Comparison of ENCODE assay signal across 29 cellular contexts in genomic region chr12:25034676-25035075, GRCh38.
DNase-seq lines count a peak whose midpoint lies in the region; ATAC-seq and TF ChIP-seq lines count a peak whose summit lies in the region.
"Had no signal": no experiment of that assay in that cellular context is flagged by ENCODE, and none has a peak within 500 bp of the region (broad histone marks: within the 10 kb centered on the region; RNA-seq: fewer than 3 reads in every experiment).

No MANE protein-coding gene starts in this region.

- no peaks in the 10 kb centered on the region for H3F3A ChIP-seq in Loucy (ENCODE audit: low read depth)

- no peak overlapping the region for H3K27ac Mint-ChIP-seq in osteocyte (ENCODE audit: unreplicated experiment)
- H3K27ac Mint-ChIP-seq: activated CD8-positive, alpha-beta T cell treated with anti-CD3 and anti-CD28 coated beads, Interleukin-2, amount 10 ng/mL, durations not matched to agents 7 days and 5 days; activated naive CD4-positive, alpha-beta T cell treated with anti-CD3 and anti-CD28 coated beads, Interleukin-2, amount 10 ng/mL, durations not matched to agents 7 days and 5 days; B cell; CD4-positive, alpha-beta memory T cell; nephron; stimulated activated naive CD8-positive, alpha-beta T cell treated with anti-CD3 and anti-CD28 coated beads, Interleukin-15, Interleukin-2, amounts not matched to agents 100 ng/mL and 50 ng/mL, for 24 hours had no signal

- TF ChIP-seq CTCF in Loucy (conservative IDR thresholded peaks at IDR 0.05; ENCODE audit: low read length), result no peak
- TF ChIP-seq CTCF in osteocyte (IDR thresholded peaks at IDR 0.05), result no peak
- TF ChIP-seq CTCF in gastroesophageal sphincter (IDR thresholded peaks at IDR 0.05), result no peak

- no peaks in the 10 kb centered on the region for H3K9me3 Mint-ChIP-seq in osteocyte (ENCODE audit: unreplicated experiment)
- H3K9me3 Mint-ChIP-seq: activated naive CD4-positive, alpha-beta T cell treated with anti-CD3 and anti-CD28 coated beads, Interleukin-2, amount 10 ng/mL, durations not matched to agents 7 days and 5 days; CD4-positive, alpha-beta memory T cell; nephron; stimulated activated naive CD8-positive, alpha-beta T cell treated with anti-CD3 and anti-CD28 coated beads, Interleukin-15, Interleukin-2, amounts not matched to agents 100 ng/mL and 50 ng/mL, for 24 hours had no signal

- no peaks in the 10 kb centered on the region for H3K9me2 ChIP-seq in Loucy (replicated peaks; ENCODE audit: low read depth, low read length)

- no peaks in the 10 kb centered on the region for H4K20me1 ChIP-seq in Loucy (ENCODE audit: insufficient read depth, low read length, poor library complexity, severe bottlenecking)

- H3K36me3 ChIP-seq in Loucy (ENCODE audit: insufficient read depth, low read length), result no peaks in the 10 kb centered on the region
- H3K36me3 ChIP-seq in gastroesophageal sphincter, result no peaks in the 10 kb centered on the region
- H3K36me3 ChIP-seq: ovary, thoracic aorta, uterus had no signal

- no peak overlapping the region for H3K4me2 ChIP-seq in Loucy (ENCODE audit: low read depth, low read length, poor library complexity, severe bottlenecking)
- H3K4me2 ChIP-seq: PC-9, smooth muscle cell had no signal

- H3K27me3 ChIP-seq in Loucy (ENCODE audit: insufficient read depth, low read length, poor library complexity, severe bottlenecking) (no peaks in the 10 kb centered on the region), gastroesophageal sphincter (peaks cover 5% of the 10 kb centered on the region)
- H3K27me3 ChIP-seq: ovary, uterus had no signal

- H3K4me3 ChIP-seq in Loucy (ENCODE audit: low read length, poor library complexity, severe bottlenecking) (no peak overlapping the region), gastroesophageal sphincter (no peak overlapping the region)
- H3K4me3 ChIP-seq: coronary artery, GM12878, ovary, PC-9, smooth muscle cell, thoracic aorta, uterus had no signal

- H3K27me3 Mint-ChIP-seq in osteocyte (ENCODE audit: unreplicated experiment), result peaks cover 29% of the 10 kb centered on the region
- H3K27me3 Mint-ChIP-seq: B cell had no signal

- no peak overlapping the region for H3K4me3 Mint-ChIP-seq in osteocyte (ENCODE audit: unreplicated experiment)
- H3K4me3 Mint-ChIP-seq: activated CD8-positive, alpha-beta T cell treated with anti-CD3 and anti-CD28 coated beads, Interleukin-2, amount 10 ng/mL, durations not matched to agents 7 days and 5 days; activated naive CD4-positive, alpha-beta T cell treated with anti-CD3 and anti-CD28 coated beads, Interleukin-2, amount 10 ng/mL, durations not matched to agents 7 days and 5 days; B cell; CD4-positive, alpha-beta memory T cell; nephron; stimulated activated naive CD8-positive, alpha-beta T cell treated with anti-CD3 and anti-CD28 coated beads, Interleukin-15, Interleukin-2, amounts not matched to agents 100 ng/mL and 50 ng/mL, for 24 hours had no signal

- H3K36me3 Mint-ChIP-seq in osteocyte (ENCODE audit: unreplicated experiment), result peaks cover 1% of the 10 kb centered on the region
- H3K36me3 Mint-ChIP-seq: activated naive CD4-positive, alpha-beta T cell treated with anti-CD3 and anti-CD28 coated beads, Interleukin-2, amount 10 ng/mL, durations not matched to agents 7 days and 5 days; CD4-positive, alpha-beta memory T cell had no signal

- no peaks in the 10 kb centered on the region for H3K79me2 ChIP-seq in Loucy (ENCODE audit: insufficient read depth, low read length)

- no peaks in the 10 kb centered on the region for H3K4me1 ChIP-seq in Loucy (ENCODE audit: insufficient read depth, low read length, poor library complexity, severe bottlenecking)
- no peaks in the 10 kb centered on the region for H3K4me1 ChIP-seq in gastroesophageal sphincter
- H3K4me1 ChIP-seq: uterus had no signal

- no peak for TF ChIP-seq POLR2A in gastroesophageal sphincter (IDR thresholded peaks at IDR 0.05)

- no peak overlapping the region for H3K27ac ChIP-seq in gastroesophageal sphincter
- H3K27ac ChIP-seq: coronary artery, epithelial cell of prostate, ovary, PC-9, thoracic aorta, uterus had no signal

- peak; percentile 15 for DNase-seq in EH (ENCODE audit: low read depth)
- DNase-seq in kidney glomerular epithelial cell (lab: John Stamatoyannopoulos, UW), result peak; percentile 6
- no peak for DNase-seq in osteocyte (ENCODE audit: extremely low spot score, unreplicated experiment)
- no peak for DNase-seq in T-helper 9 cell
- DNase-seq: activated CD8-positive, alpha-beta T cell treated with anti-CD3 and anti-CD28 coated beads, Interleukin-2, amount 10 ng/mL, durations not matched to agents 7 days and 5 days; activated naive CD4-positive, alpha-beta T cell treated with anti-CD3 and anti-CD28 coated beads, Interleukin-2, amount 10 ng/mL, durations not matched to agents 7 days and 5 days; amniotic stem cell; CD4-positive, alpha-beta memory T cell; effector memory CD4-positive, alpha-beta T cell; hypothalamus; NCI-H1048; NCI-H524 treated with DMSO at 0.1 percent for 48 hours; ovary; PC-9; retina; uterus had no signal

- no peak for TF ChIP-seq EP300 in gastroesophageal sphincter (IDR thresholded peaks at IDR 0.05)

- H2AFZ ChIP-seq in Loucy (ENCODE audit: low read length), result peak overlapping the region; percentile 26; the same call in 1 of the 2 replicates
- H2AFZ ChIP-seq: PC-9 had no signal

- ATAC-seq in SK-N-SH treated with all-trans-retinoic acid at 6 μM for 48 hours (peak; percentile 59), HG03108 (IDR thresholded peaks at IDR 0.05; ENCODE audit: unreplicated experiment) (no peak), gastroesophageal sphincter (no peak)
- ATAC-seq: activated CD8-positive, alpha-beta T cell treated with anti-CD3 and anti-CD28 coated beads, Interleukin-2, amount 10 ng/mL, durations not matched to agents 7 days and 5 days; GM12878; Right ventricle myocardium inferior had no signal

- 46 to 63% methylated on average over 3 of the region's 4 CpGs for WGBS in gastroesophageal sphincter (ENCODE audit: low coverage in 1 of 2), 2 donors

- H3K9ac ChIP-seq in Loucy (ENCODE audit: low read depth, low read length, poor library complexity, severe bottlenecking), result no peak overlapping the region

- peaks cover 6% of the 10 kb centered on the region for H3K4me1 Mint-ChIP-seq in osteocyte (ENCODE audit: unreplicated experiment)
- H3K4me1 Mint-ChIP-seq: activated naive CD4-positive, alpha-beta T cell treated with anti-CD3 and anti-CD28 coated beads, Interleukin-2, amount 10 ng/mL, durations not matched to agents 7 days and 5 days; CD4-positive, alpha-beta memory T cell; nephron had no signal

- H3K9me3 ChIP-seq in Loucy (ENCODE audit: insufficient read depth, low read depth, low read length), result no peaks in the 10 kb centered on the region
- no peaks in the 10 kb centered on the region for H3K9me3 ChIP-seq in gastroesophageal sphincter
- H3K9me3 ChIP-seq: ovary, thoracic aorta had no signal

TF ChIP-seq in SK-N-SH treated with all-trans-retinoic acid at 6 μM for 48 hours, 23 proteins besides CTCF, POLR2A, EP300 and RAD21 (continues in another document):
- no peak for TF ChIP-seq BACH2 (CRISPR knock-in tag; IDR thresholded peaks at IDR 0.05; ENCODE audit: borderline replicate concordance)
- TF ChIP-seq ISL1 (CRISPR knock-in tag; IDR thresholded peaks at IDR 0.05), result no peak
- TF ChIP-seq ARNTL (CRISPR knock-in tag; IDR thresholded peaks at IDR 0.05; ENCODE audit: borderline replicate concordance, low read depth), result no peak
- TF ChIP-seq CSDC2 (CRISPR knock-in tag; IDR thresholded peaks at IDR 0.05), result no peak
- no peak for TF ChIP-seq PATZ1 (CRISPR knock-in tag; IDR thresholded peaks at IDR 0.05; ENCODE audit: borderline replicate concordance)
- TF ChIP-seq ZC3H10 (CRISPR knock-in tag; IDR thresholded peaks at IDR 0.05), result no peak
- no peak for TF ChIP-seq RARB (CRISPR knock-in tag; IDR thresholded peaks at IDR 0.05)
- TF ChIP-seq TOX (CRISPR knock-in tag; IDR thresholded peaks at IDR 0.05; ENCODE audit: borderline replicate concordance), result no peak
- no peak for TF ChIP-seq ZNF70 (CRISPR knock-in tag; IDR thresholded peaks at IDR 0.05)
- no peak for TF ChIP-seq ESRRG (CRISPR knock-in tag; IDR thresholded peaks at IDR 0.05)
- no peak for TF ChIP-seq TSHZ2 (CRISPR knock-in tag; IDR thresholded peaks at IDR 0.05)
- TF ChIP-seq SNAI2 (CRISPR knock-in tag; IDR thresholded peaks at IDR 0.05), result no peak

Comparison
In these comparisons a context has a peak if more than half of its experiments do, and no peak if none do; other contexts are left out.
1. DNase-seq: peak in EH (single experiment) and kidney glomerular epithelial cell (single experiment); none in osteocyte (single experiment) and T-helper 9 cell (single experiment).